In the genomic region with DNA sequence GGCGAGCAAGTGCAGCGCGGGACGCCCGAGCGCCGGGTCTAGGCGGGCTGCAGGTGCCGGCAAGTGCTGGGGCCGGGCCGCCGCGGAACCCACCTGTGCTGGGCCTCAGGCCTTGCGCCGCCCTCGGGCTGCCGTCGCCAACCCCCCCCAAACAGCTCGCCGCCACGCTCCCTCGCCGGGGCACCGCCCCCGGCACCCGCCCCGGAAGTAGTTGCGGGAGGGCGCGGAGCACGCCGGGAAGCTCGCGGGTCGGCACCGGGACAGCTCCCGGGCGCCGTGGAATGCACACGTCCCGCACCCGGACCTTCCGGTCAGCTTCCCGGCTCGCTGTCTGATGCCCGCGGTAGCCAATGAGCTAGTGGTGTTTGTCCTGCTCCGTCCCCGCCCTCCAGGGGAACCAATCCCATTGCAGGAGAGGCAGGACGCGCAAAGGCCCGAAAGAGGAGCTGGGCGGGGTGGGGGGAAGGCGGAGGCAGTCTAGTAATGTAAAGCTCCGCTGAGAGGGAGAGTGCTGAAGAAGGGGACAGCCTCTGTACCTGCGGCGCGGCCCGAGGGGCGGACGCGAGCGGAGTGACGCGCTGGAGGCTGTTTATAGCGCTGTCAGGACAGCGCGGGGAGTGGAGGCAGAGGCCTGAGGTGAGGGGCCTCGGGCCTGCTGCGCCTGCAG, we compare ENCODE assay signal across 8 cellular contexts. TPM values are rescaled to one million over a fixed set of nuclear protein-coding genes. Genes with fewer than 3 reads are reported as not detected.
DNase-seq lines count a peak whose midpoint lies in the region; ATAC-seq and TF ChIP-seq lines count a peak whose summit lies in the region.

Gene ANKS3 (minus strand): TSS at position 209 of the 667 bp plus-strand sequence. CDS start 4,122 bp downstream, outside the sequence.
Gene DNAAF8 (plus strand): TSS at position 475 of the 667 bp plus-strand sequence. CDS start 1,978 bp downstream, outside the sequence.

- peak within 1 kb of the TSS; percentile 98 for H2AFZ ChIP-seq in GM23248
- H2AFZ ChIP-seq in Karpas-422 (ENCODE audit: low read length): peak within 1 kb of the TSS; percentile 86

- ATAC-seq in stimulated activated naive CD8-positive, alpha-beta T cell treated with anti-CD3 and anti-CD28 coated beads, Interleukin-15, Interleukin-2, amounts not matched to agents 100 U/mL and 50 U/mL, for 24 hours: peak; percentile 84

- peak within 1 kb of the TSS; percentile 97 to 98 (median 97) for H3K4me3 Mint-ChIP-seq in nephron

- no peaks in the 10 kb centered on the region for H3K27me3 ChIP-seq in GM23248 (replicated peaks; ENCODE audit: insufficient read depth)
- H3K27me3 ChIP-seq in Karpas-422 (ENCODE audit: low read length): no peaks in the 10 kb centered on the region

- DNase-seq in EH (ENCODE audit: low read depth) (peak; percentile 99), GM23248 (peak; percentile 100), Karpas-422 (peak; percentile 95), RWPE1 (ENCODE audit: low spot score) (peak; percentile 97), fibroblast of the aortic adventitia (ENCODE audit: low read depth) (peak; percentile 96)
- DNase-seq in activated T-helper 9 cell treated with anti-CD3 and anti-CD28 coated beads, Interleukin-2, amount 50 U/mL, for 16 hours (ENCODE audit: low read depth): peak; percentile 76
- peak; percentile 86 for DNase-seq in stimulated activated naive CD8-positive, alpha-beta T cell treated with anti-CD3 and anti-CD28 coated beads, Interleukin-15, Interleukin-2, amounts not matched to agents 100 U/mL and 50 U/mL, for 24 hours

- H3K36me3 ChIP-seq in GM23248 (ENCODE audit: low read depth): no peaks in the 10 kb centered on the region
- H3K36me3 ChIP-seq in Karpas-422 (ENCODE audit: insufficient read depth, low read length): no peaks in the 10 kb centered on the region

- peak within 1 kb of the TSS; percentile 88 for H3K9ac ChIP-seq in GM23248
- H3K9ac ChIP-seq in Karpas-422 (ENCODE audit: low read length): peak within 1 kb of the TSS; percentile 89

- TF ChIP-seq CTCF in RWPE1 (conservative IDR thresholded peaks at IDR 0.05; ENCODE audit: low read depth): no peak
- no peak for TF ChIP-seq CTCF in fibroblast of the aortic adventitia (IDR thresholded peaks at IDR 0.05; ENCODE audit: insufficient read depth, low read length)
- no peak for TF ChIP-seq CTCF in nephron (IDR thresholded peaks at IDR 0.05; ENCODE audit: unreplicated experiment in 3 of 3)

- peak within 1 kb of the TSS; percentile 85 to 99 (median 98) for H3K27ac Mint-ChIP-seq in nephron

- no peaks in the 10 kb centered on the region for H3K27me3 Mint-ChIP-seq in nephron (ENCODE audit: low read depth)

- H3K79me2 ChIP-seq in GM23248 (ENCODE audit: insufficient read depth): peaks cover 48% of the 10 kb centered on the region
- H3K79me2 ChIP-seq in Karpas-422 (ENCODE audit: low read length): peaks cover 23% of the 10 kb centered on the region

- POLR2A ChIA-PET in RWPE1 (lab: Yijun Ruan, JAX; ENCODE audit: low non-redundant PET): interaction anchor here (0.6 to 1.3 kb wide), 3 partner anchors 10 to 1910 kb away, joined by 3 to 8 read pairs (median 3); partner anchors contain the start of gene NUDT16L1

- no peaks in the 10 kb centered on the region for H3K9me3 ChIP-seq in GM23248 (ENCODE audit: low read depth)
- no peaks in the 10 kb centered on the region for H3K9me3 ChIP-seq in Karpas-422 (ENCODE audit: low read length)

- in situ Hi-C loops in GM23248 (cut with MboI): no loop called here

- no peaks in the 10 kb centered on the region for H3K9me3 Mint-ChIP-seq in nephron

- no peaks in the 10 kb centered on the region for H3F3A ChIP-seq in GM23248 (ENCODE audit: insufficient read depth)

- H3K4me3 ChIP-seq in GM23248 (peak within 1 kb of the TSS; percentile 97), Karpas-422 (ENCODE audit: low read length) (peak within 1 kb of the TSS; percentile 91), fibroblast of the aortic adventitia (ENCODE audit: low read depth, low read length) (peak within 1 kb of the TSS; percentile 93)

- no peaks in the 10 kb centered on the region for H3K9me2 ChIP-seq in GM23248 (ENCODE audit: insufficient read depth)
- H3K9me2 ChIP-seq in Karpas-422 (replicated peaks; ENCODE audit: insufficient read depth, low read length): no peaks in the 10 kb centered on the region

- H3K4me1 Mint-ChIP-seq in nephron: peaks cover 15% of the 10 kb centered on the region

- WGBS in GM23248 (ENCODE audit: low coverage in 1 of 2, low lambda C conversion rate in 2 of 2, missing lambda C conversion rate in 2 of 2), 2 experiments: 0 to 1% methylated on average over 49 to 62 of the region's 70 CpGs

- H4K20me1 ChIP-seq in GM23248 (ENCODE audit: insufficient read depth): no peaks in the 10 kb centered on the region
- no peaks in the 10 kb centered on the region for H4K20me1 ChIP-seq in Karpas-422 (ENCODE audit: insufficient read depth, low read depth, low read length)

- H3K4me2 ChIP-seq in GM23248 (ENCODE audit: unreplicated experiment): peak within 1 kb of the TSS; percentile 97
- peak within 1 kb of the TSS; percentile 83 for H3K4me2 ChIP-seq in Karpas-422 (ENCODE audit: low read depth, low read length, poor library complexity, severe bottlenecking)

- CTCF ChIA-PET in RWPE1 (lab: Yijun Ruan, JAX): interaction anchor here (0.7 kb wide), 1 partner anchor 223 kb away, joined by 3 read pairs; no protein-coding TSS in a partner anchor

- H3K36me3 Mint-ChIP-seq in nephron (ENCODE audit: low read depth): peaks cover 11% of the 10 kb centered on the region

- H3K4me1 ChIP-seq in GM23248 (ENCODE audit: insufficient read depth) (peaks cover 3% of the 10 kb centered on the region; the same call in 1 of the 2 replicates), Karpas-422 (ENCODE audit: low read length) (peaks cover 15% of the 10 kb centered on the region)

- H3K27ac ChIP-seq in GM23248 (peak within 1 kb of the TSS; percentile 89), Karpas-422 (ENCODE audit: low read length) (peak within 1 kb of the TSS; percentile 69), RWPE1 (peak within 1 kb of the TSS; percentile 82)

RNA-seq across cellular contexts. Expression of gene ANKS3, which starts in this region (rescaled TPM):
- total RNA-seq in GM23248 (2014; rRNA removed; shearing (Covaris generic)): 17.6 and 20.0 TPM in 2 replicates
- polyA plus RNA-seq in GM23248 (2016; fragmentation: Nextera tagmentation; extraction: Ambion mirVana): 12.8 and 13.0 TPM in 2 replicates
- 6.4 and 16.8 TPM in 2 replicates for total RNA-seq in Karpas-422 (2014; rRNA removed; shearing (Covaris generic); ENCODE audit: low replicate concordance)
- total RNA-seq in fibroblast of the aortic adventitia (ENCODE audit: low replicate concordance): 22.0 and 28.2 TPM in 2 replicates

RNA-seq across cellular contexts. Expression of gene DNAAF8, which starts in this region (rescaled TPM):
- total RNA-seq in GM23248 (2014; rRNA removed; shearing (Covaris generic)): 0.25 and 0.86 TPM in 2 replicates
- 1.7 and 2.3 TPM in 2 replicates for polyA plus RNA-seq in GM23248 (2016; fragmentation: Nextera tagmentation; extraction: Ambion mirVana)
- total RNA-seq in Karpas-422 (2014; rRNA removed; shearing (Covaris generic); ENCODE audit: low replicate concordance): 0.22 and 3.7 TPM in 2 replicates
- total RNA-seq in fibroblast of the aortic adventitia (ENCODE audit: low replicate concordance): 1.4 TPM in 1 of 2 replicates, not detected in the other

Comparison
In these comparisons a context has a peak if more than half of its experiments do, and no peak if none do; other contexts are left out.
1. Peak in every context shown above with its lines: DNase-seq, ATAC-seq, H3K4me3 ChIP-seq and H3K27ac ChIP-seq.